In genomic region chr2:241636182-241636982, GRCh38 we compare ENCODE assay signal across 8 cellular contexts. TPM values are rescaled to one million over a fixed set of nuclear protein-coding genes. Genes with fewer than 3 reads are reported as not detected.
DNase-seq lines count a peak whose midpoint lies in the region; ATAC-seq, FAIRE-seq and TF ChIP-seq lines count a peak whose summit lies in the region.

No MANE protein-coding gene starts in this region.

- H3K9me2 ChIP-seq in PC-3 (replicated peaks; ENCODE audit: low read length) = no peaks in the 10 kb centered on the region

- TF ChIP-seq EP300 in A549 (IDR thresholded peaks at IDR 0.05) = no peak

- peaks cover 22% of the 10 kb centered on the region for H3K36me3 ChIP-seq in PC-3 (ENCODE audit: low read depth, low read length)
- H3K36me3 ChIP-seq in adrenal gland (replicated peaks in 1 of 2) = peaks cover 0 to 22% of the 10 kb centered on the region in 2 donors
- H3K36me3 ChIP-seq in iPS DF 6.9 (ENCODE audit: control insufficient read depth, insufficient read depth, low read length) = peaks cover 13% of the 10 kb centered on the region
- H3K36me3 ChIP-seq in skeletal muscle tissue (ENCODE audit: control insufficient read depth in 3 of 3, insufficient read depth in 3 of 3, low read length in 3 of 3) = peaks cover 22 to 38% (median 24%) of the 10 kb centered on the region in 3 donors

- FAIRE-seq in A549 (lab: Jason Lieb, UNC) = no peak

- no peak for TF ChIP-seq RAD21 in A549 (conservative IDR thresholded peaks at IDR 0.05 in 1 of 2, IDR thresholded peaks at IDR 0.05 in 1 of 2)

- CTCF ChIA-PET in A549 (lab: Yijun Ruan, JAX) = interaction anchor here (0.6 kb wide), 1 partner anchor 723 kb away, joined by 3 read pairs; no protein-coding TSS in a partner anchor
- CTCF ChIA-PET in PC-3 (lab: Charles Lee) = interaction anchor here (0.6 kb wide), 1 partner anchor 223 kb away, joined by 3 read pairs; no protein-coding TSS in a partner anchor

- peak; percentile 66 to 67 for ATAC-seq in A549
- peak; percentile 47 for ATAC-seq in GM18511 (IDR thresholded peaks at IDR 0.05; ENCODE audit: unreplicated experiment)
- ATAC-seq in HG02943 (IDR thresholded peaks at IDR 0.05; ENCODE audit: low read depth, unreplicated experiment) = peak; percentile 19
- ATAC-seq in PC-3 = peak; percentile 57

- 3% methylated on average over 16 of the region's 95 CpGs for WGBS in A549 (ENCODE audit: missing lambda C conversion rate)
- WGBS in adrenal gland, 4 donors = 0 to 1% (median 0%) methylated on average over 7 to 95 of the region's 95 CpGs
- WGBS in iPS DF 6.9 (ENCODE audit: insufficient coverage, insufficient read length) = no CpG with 5 or more reads among the region's 95 CpGs

- no TSS peak for BruUV-seq in PC-3 (replicated peaks; lab: Mats Ljungman, UMichigan)

- peak overlapping the region; percentile 92 for H3K4me2 ChIP-seq in A549
- peak overlapping the region; percentile 100 for H3K4me2 ChIP-seq in PC-3 (ENCODE audit: low read length)

- peaks cover 25% of the 10 kb centered on the region; the same call in 1 of the 2 replicates for H4K20me1 ChIP-seq in PC-3 (ENCODE audit: low read length)

- DNase-seq in A549 (ENCODE audit: low read depth in 1 of 2, low spot score in 1 of 2) (peak; percentile 18 to 52), PC-3 (peak; percentile 41), adrenal gland (peak; percentile 46 to 64 (median 56)), iPS DF 6.9 (ENCODE audit: low read depth, low spot score) (no peak), NCI-H187 treated with DMSO at 0.1 percent for 48 hours (lab: John Stamatoyannopoulos, UW) (no peak)

- H2AFZ ChIP-seq in PC-3 (ENCODE audit: low read length) = peak overlapping the region; percentile 87

- H3F3A ChIP-seq in PC-3 (ENCODE audit: low read length, unreplicated experiment) = no peaks in the 10 kb centered on the region

- no peaks in the 10 kb centered on the region for H3K27me3 ChIP-seq in PC-3 (ENCODE audit: low read length)
- H3K27me3 ChIP-seq in adrenal gland = no peaks in the 10 kb centered on the region
- no peaks in the 10 kb centered on the region for H3K27me3 ChIP-seq in iPS DF 6.9 (ENCODE audit: control insufficient read depth, insufficient read depth, low read length)
- H3K27me3 ChIP-seq in skeletal muscle tissue (ENCODE audit: control insufficient read depth in 3 of 3, insufficient read depth in 3 of 3, low read length in 3 of 3) = no peaks in the 10 kb centered on the region

- peaks cover 89% of the 10 kb centered on the region for H3K79me2 ChIP-seq in PC-3 (ENCODE audit: low read length)

- POLR2A ChIA-PET in A549 (lab: Yijun Ruan, JAX) (interaction anchor here (1.0 kb wide), 1 partner anchor 78 kb away, joined by 3 read pairs; the partner anchor contains the start of gene BOK), PC-3 (lab: Charles Lee; ENCODE audit: unreplicated experiment) (interaction anchor here (0.5 kb wide), 1 partner anchor 23 kb away, joined by 3 read pairs; no protein-coding TSS in a partner anchor)

- H3K27ac ChIP-seq in A549 = peak overlapping the region; percentile 96 to 100
- H3K27ac ChIP-seq in PC-3 (ENCODE audit: low read length) = peak overlapping the region; percentile 37
- H3K27ac ChIP-seq in adrenal gland = peak overlapping the region in 4 of 5 donors; percentile 81 to 100 (median 99)
- H3K27ac ChIP-seq in iPS DF 6.9 (ENCODE audit: low read length) = no peak overlapping the region
- H3K27ac ChIP-seq in skeletal muscle tissue (ENCODE audit: low read depth, low read length) = peak overlapping the region; percentile 80

- H3K9ac ChIP-seq in PC-3 (ENCODE audit: low read length) (peak overlapping the region; percentile 97), skeletal muscle tissue (ENCODE audit: low read depth in 1 of 3, low read length in 3 of 3) (peak overlapping the region; percentile 73 to 98 (median 83))

- peaks cover 21% of the 10 kb centered on the region for H3K4me1 ChIP-seq in A549
- H3K4me1 ChIP-seq in PC-3 (ENCODE audit: insufficient read depth, low read length) = peaks cover 17% of the 10 kb centered on the region
- H3K4me1 ChIP-seq in adrenal gland (replicated peaks in 1 of 2) = peaks cover 16 to 34% of the 10 kb centered on the region in 2 donors
- 0 out of 2 replicates have a peak, but pooled peaks cover 1% of the 10 kb centered on the region for H3K4me1 ChIP-seq in iPS DF 6.9 (ENCODE audit: control insufficient read depth, insufficient read depth, low read length)
- H3K4me1 ChIP-seq in skeletal muscle tissue (ENCODE audit: control insufficient read depth in 3 of 3, insufficient read depth in 3 of 3, low read length in 3 of 3) = peaks cover 17 to 35% (median 30%) of the 10 kb centered on the region in 3 donors

- TF ChIP-seq POLR2A in A549 (IDR thresholded peaks at IDR 0.05; ENCODE audit: low read length) (no peak), adrenal gland (IDR thresholded peaks at IDR 0.05) (no peak)

- H3K9me3 ChIP-seq in A549 (no peaks in the 10 kb centered on the region), PC-3 (ENCODE audit: low read length) (no peaks in the 10 kb centered on the region), adrenal gland (replicated peaks in 1 of 3) (no peaks in the 10 kb centered on the region), iPS DF 6.9 (ENCODE audit: control insufficient read depth, insufficient read depth, low read length) (no peaks in the 10 kb centered on the region), skeletal muscle tissue (ENCODE audit: control insufficient read depth in 3 of 3, low read length in 3 of 3) (no peaks in the 10 kb centered on the region)

- H3K4me3 ChIP-seq in A549 = peak overlapping the region; percentile 88
- peak overlapping the region; percentile 100 for H3K4me3 ChIP-seq in PC-3 (ENCODE audit: low read length)
- peak overlapping the region; percentile 16 to 99 (median 62) for H3K4me3 ChIP-seq in adrenal gland
- peak overlapping the region; percentile 98 for H3K4me3 ChIP-seq in iPS DF 6.9 (ENCODE audit: low read length)
- H3K4me3 ChIP-seq in skeletal muscle tissue (ENCODE audit: low read length in 3 of 3) = peak overlapping the region; percentile 72 to 97 (median 75)

- intact Hi-C loops in PC-3 (cut with micrococcal nuclease) = loop anchor here (5.0 kb wide), 1 partner anchor 79 kb away; the partner anchor contains the start of gene BOK
- intact Hi-C loops in adrenal gland (cut with DNase I) = no loop called here

- TF ChIP-seq CTCF in A549 (IDR thresholded peaks at IDR 0.05) (no peak), PC-3 (conservative IDR thresholded peaks at IDR 0.05; ENCODE audit: low read depth, low read length) (no peak), adrenal gland (IDR thresholded peaks at IDR 0.05) (no peak)

TF ChIP-seq in A549, 52 proteins besides CTCF, POLR2A, EP300 and RAD21 (continues in another document):
- TF ChIP-seq MYC (IDR thresholded peaks at IDR 0.05; ENCODE audit: borderline replicate concordance, low read length) = peak; percentile 35; the same call in 1 of the 2 replicates
- no peak for TF ChIP-seq ESRRA (IDR thresholded peaks at IDR 0.05; ENCODE audit: borderline replicate concordance, low read length)
- no peak for TF ChIP-seq HOXB13 (CRISPR knock-in tag; IDR thresholded peaks at IDR 0.05; ENCODE audit: low read depth)
- 0 out of 2 replicates have a peak, but pooled peaks have one; percentile 22 for TF ChIP-seq E2F6 (IDR thresholded peaks at IDR 0.05; ENCODE audit: borderline replicate concordance, low read depth)
- peak; percentile 47 for TF ChIP-seq PHF8 (IDR thresholded peaks at IDR 0.05; ENCODE audit: borderline replicate concordance, low read depth)
- TF ChIP-seq HDAC2 (IDR thresholded peaks at IDR 0.05) = 0 out of 2 replicates have a peak, but pooled peaks have one; percentile 57
- TF ChIP-seq MAX (IDR thresholded peaks at IDR 0.05) = peak; percentile 83

RNA-seq across cellular contexts. Expression of gene THAP4, which starts 0.6 kb away (rescaled TPM):
- polyA plus RNA-seq in A549 (2011; rRNA removed) (36.1 and 37.3 TPM in 2 replicates), A549 (2017; fragmentation: RNase III; extraction: RNeasy Plus Mini Kit Qiagen cat#74134 plus additional on column Dnase treatment) (51.0 to 56.7 TPM (median 53.2 TPM) in 3 replicates), adrenal gland (10 to 100 TPM; 23.9 to 62.9 (median 54.9) TPM)
- 103 and 105 TPM in 2 replicates for polyA plus RNA-seq in A549 (2012; cell fraction: cytosol; rRNA removed)
- 58.3 and 68.4 TPM in 2 replicates for polyA plus RNA-seq in A549 (2012; cell fraction: nucleus; rRNA removed)
- 49.8 and 63.5 TPM in 2 replicates for polyA minus RNA-seq in A549 (2011; rRNA and poly(A)+ RNA removed)
- total RNA-seq in PC-3 (2014; rRNA removed) (75.1 and 102 TPM in 2 replicates), adrenal gland (10 to 100 TPM; 27.6 to 48.7 (median 37.3) TPM), skeletal muscle tissue (35.5 TPM)

RNA-seq across cellular contexts. Expression of gene ATG4B, which starts 1.1 kb away (rescaled TPM):
- polyA plus RNA-seq in A549 (2011; rRNA removed) (75.2 and 75.6 TPM in 2 replicates), A549 (2017; fragmentation: RNase III; extraction: RNeasy Plus Mini Kit Qiagen cat#74134 plus additional on column Dnase treatment) (68.8 to 74.7 TPM (median 70.3 TPM) in 3 replicates), adrenal gland (100 to 1,000 TPM in 1 of 3 donors, 10 to 100 TPM in 2; 44.6 to 167 (median 77.5) TPM)
- 82.5 and 87.7 TPM in 2 replicates for polyA plus RNA-seq in A549 (2012; cell fraction: cytosol; rRNA removed)
- polyA plus RNA-seq in A549 (2012; cell fraction: nucleus; rRNA removed) = 245 and 306 TPM in 2 replicates
- polyA minus RNA-seq in A549 (2011; rRNA and poly(A)+ RNA removed) = 116 and 122 TPM in 2 replicates
- total RNA-seq in PC-3 (2014; rRNA removed) (83.0 and 88.6 TPM in 2 replicates), adrenal gland (100 to 1,000 TPM in 1 of 8 donors, 10 to 100 TPM in 7; 37.3 to 100 (median 60.2) TPM), skeletal muscle tissue (29.2 TPM)

RNA-seq across cellular contexts. Expression of gene DTYMK, which starts 50.2 kb away (rescaled TPM):
- polyA plus RNA-seq in A549 (2011; rRNA removed) (62.7 and 68.7 TPM in 2 replicates), A549 (2017; fragmentation: RNase III; extraction: RNeasy Plus Mini Kit Qiagen cat#74134 plus additional on column Dnase treatment) (90.7 to 99.5 TPM (median 98.9 TPM) in 3 replicates), adrenal gland (10 to 100 TPM; 10.4 to 15.4 (median 11.1) TPM)
- polyA plus RNA-seq in A549 (2012; cell fraction: cytosol; rRNA removed) = 152 and 157 TPM in 2 replicates
- polyA plus RNA-seq in A549 (2012; cell fraction: nucleus; rRNA removed) = 112 and 122 TPM in 2 replicates
- polyA minus RNA-seq in A549 (2011; rRNA and poly(A)+ RNA removed) = 24.1 and 31.9 TPM in 2 replicates
- total RNA-seq in PC-3 (2014; rRNA removed) (130 and 155 TPM in 2 replicates), adrenal gland (10 to 100 TPM; 12.3 to 40.4 (median 23.4) TPM), skeletal muscle tissue (14.1 TPM)

Comparison
In these comparisons a context has a peak if more than half of its experiments do, and no peak if none do; other contexts are left out.
1. DNase-seq: peak in A549 (2 of 2), PC-3 (single experiment) and adrenal gland (7 of 7); none in iPS DF 6.9 (single experiment) and NCI-H187 treated with DMSO at 0.1 percent for 48 hours (single experiment).
2. Peak in every context shown above with its lines, with median percentiles within 50 percentile points of each other: ATAC-seq and H3K4me3 ChIP-seq.